Comparison of ENCODE assay signal across 8 cellular contexts in genomic region chr14:35534130-35534883, GRCh38.
A peak's percentile ranks its signal among the peaks of the same experiment; 100 is the strongest.
DNase-seq lines count a peak whose midpoint lies in the region; ATAC-seq and TF ChIP-seq lines count a peak whose summit lies in the region.

Gene INSM2, plus strand, starts transcription at chr14:35534164. Its CDS starts 89 bp downstream, at chr14:35534253.

- H3K27me3 Mint-ChIP-seq in effector memory CD8-positive, alpha-beta T cell, result peaks cover 35 to 55% of the 10 kb centered on the region in 2 donors

- peak within 1 kb of the TSS; percentile 76 to 82 for H3K4me3 Mint-ChIP-seq in effector memory CD8-positive, alpha-beta T cell

- H3K9me3 ChIP-seq in muscle layer of duodenum (ENCODE audit: control insufficient read depth in 1 of 2, low read length in 2 of 2), result no peaks in the 10 kb centered on the region

- ATAC-seq in HG02981 (IDR thresholded peaks at IDR 0.05; ENCODE audit: unreplicated experiment) (peak; percentile 23), SK-N-SH treated with all-trans-retinoic acid at 6 μM for 48 hours (peak; percentile 40)
- peak; percentile 20 for ATAC-seq in effector memory CD8-positive, alpha-beta T cell (replicated peaks)

- peak within 1 kb of the TSS; percentile 50 to 84 for H3K4me3 ChIP-seq in muscle layer of duodenum (ENCODE audit: low read depth in 1 of 2, low read length in 2 of 2)

- no peak within 1 kb of the TSS for H3K27ac Mint-ChIP-seq in effector memory CD8-positive, alpha-beta T cell

- peaks cover 39% of the 10 kb centered on the region for H3K27me3 ChIP-seq in muscle layer of duodenum (ENCODE audit: low read depth, low read length)

- peak; percentile 45 for DNase-seq in activated T-cell treated with anti-CD3 and anti-CD28 coated beads, Interleukin-2, amount 50 U/mL, for 1 hour
- no peak for DNase-seq in activated T-cell treated with anti-CD3 and anti-CD28 coated beads for 4 hours
- peak in 1 of 3 experiments; percentile 0 for DNase-seq in effector memory CD8-positive, alpha-beta T cell
- no peak for DNase-seq in RKO (ENCODE audit: low spot score)
- no peak for DNase-seq in KBM-7

- no peaks in the 10 kb centered on the region for H3K9me3 Mint-ChIP-seq in effector memory CD8-positive, alpha-beta T cell

- H3K4me1 Mint-ChIP-seq in effector memory CD8-positive, alpha-beta T cell (ENCODE audit: low read depth in 2 of 2), result peaks cover 5 to 6% of the 10 kb centered on the region in 2 donors

- in situ Hi-C loops in KBM-7 (cut with MboI; ENCODE audit: low pct_unique_long_range_greater_than_20kb, low sequenced_read_pairs), result no loop called here

- H3K36me3 Mint-ChIP-seq in effector memory CD8-positive, alpha-beta T cell (ENCODE audit: insufficient read depth), result peaks cover 2% of the 10 kb centered on the region

- H3K4me1 ChIP-seq in muscle layer of duodenum (ENCODE audit: control insufficient read depth in 1 of 2, insufficient read depth in 2 of 2, low read length in 2 of 2), result peaks cover 0 to 29% of the 10 kb centered on the region in 2 donors

- no peak within 1 kb of the TSS for H3K27ac ChIP-seq in muscle layer of duodenum (ENCODE audit: low read length)

- no peaks in the 10 kb centered on the region for H3K36me3 ChIP-seq in muscle layer of duodenum (ENCODE audit: control insufficient read depth in 1 of 2, insufficient read depth in 2 of 2, low read length in 2 of 2)

TF ChIP-seq in SK-N-SH treated with all-trans-retinoic acid at 6 μM for 48 hours, 23 proteins besides CTCF, POLR2A, EP300 and RAD21:
- no peak for TF ChIP-seq ZC3H10 (CRISPR knock-in tag; IDR thresholded peaks at IDR 0.05)
TF ChIP-seq in SK-N-SH treated with all-trans-retinoic acid at 6 μM for 48 hours: peak in this region for 0.
